In the genomic region with DNA sequence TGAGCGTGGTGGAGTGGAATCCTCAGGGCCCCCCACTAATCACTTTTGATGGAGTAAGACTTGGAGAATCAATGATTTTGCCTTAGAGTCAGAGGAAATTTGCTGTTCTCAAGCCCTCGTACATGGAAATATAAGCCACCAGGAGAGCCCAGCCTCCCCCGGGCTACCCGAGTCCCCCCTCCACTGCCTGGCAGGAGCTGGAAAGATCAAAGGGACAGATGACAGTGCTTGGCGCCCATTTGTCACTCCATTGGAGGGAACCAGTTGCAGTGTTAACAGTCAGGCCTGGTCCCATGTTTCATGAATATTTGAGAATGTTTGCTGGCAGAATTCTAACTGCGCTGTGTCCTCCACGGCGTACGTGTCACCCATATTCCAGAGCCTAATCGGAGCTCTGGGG, we compare ENCODE assay signal across 25 cellular contexts.
DNase-seq lines count a peak whose midpoint lies in the region; ATAC-seq lines count a peak whose summit lies in the region.
"Had no signal": no experiment of that assay in that cellular context is flagged by ENCODE, and none has a peak within 500 bp of the region (broad histone marks: within the 10 kb centered on the region; RNA-seq: fewer than 3 reads in every experiment).

No MANE protein-coding gene starts in this region.

- ATAC-seq in HG02798 (IDR thresholded peaks at IDR 0.05; ENCODE audit: poor library complexity, unreplicated experiment) = no peak
- no peak for ATAC-seq in HG02571 (IDR thresholded peaks at IDR 0.05; ENCODE audit: unreplicated experiment)
- no peak for ATAC-seq in HG03045 (IDR thresholded peaks at IDR 0.05; ENCODE audit: unreplicated experiment)
- ATAC-seq: activated CD8-positive, alpha-beta memory T cell treated with anti-CD3 and anti-CD28 coated beads, Interleukin-2, amount 10 ng/mL, durations not matched to agents 7 days and 5 days; activated T-cell treated with anti-CD3 and anti-CD28 coated beads, Interleukin-2, amount 50 U/mL, for 4 hours; left lung had no signal

- no peaks in the 10 kb centered on the region for H3K27me3 ChIP-seq in skeletal muscle tissue (ENCODE audit: control insufficient read depth in 3 of 3, insufficient read depth in 3 of 3, low read length in 3 of 3)
- H3K27me3 ChIP-seq: ascending aorta, cardiac muscle cell, colonic mucosa, left lung had no signal

- peak; percentile 51 for DNase-seq in NCI-H1694 (lab: John Stamatoyannopoulos, UW)
- peak; percentile 68 for DNase-seq in NCI-H510A (lab: John Stamatoyannopoulos, UW)
- peak; percentile 91 for DNase-seq in left kidney (ENCODE audit: low read depth, low spot score)
- DNase-seq: activated CD4-positive, CD25-positive, alpha-beta regulatory T cell; activated CD8-positive, alpha-beta memory T cell treated with anti-CD3 and anti-CD28 coated beads, Interleukin-2, amount 10 ng/mL, durations not matched to agents 7 days and 5 days; activated gamma-delta T cell treated with Interleukin-2 at 50 U/mL for 16 hours; activated naive CD8-positive, alpha-beta T cell treated with anti-CD3 and anti-CD28 coated beads, Interleukin-2, amount 10 ng/mL, durations not matched to agents 7 days and 5 days; activated T-cell treated with anti-CD3 and anti-CD28 coated beads, Interleukin-2, amount 50 U/mL, for 4 hours; colonic mucosa; effector CD4-positive, alpha-beta T cell; left lung; mesenchymal stem cell; NCI-H226; NCI-H774; stimulated activated CD4-positive, alpha-beta T cell treated with anti-CD3 and anti-CD28 coated beads, Interleukin-15, amount 100 ng/mL, for 24 hours; stimulated activated CD4-positive, alpha-beta T cell treated with anti-CD3 and anti-CD28 coated beads, Interleukin-4, amount 100 ng/mL, for 4 hours; trophoblast cell had no signal

- H3K36me3 ChIP-seq in skeletal muscle tissue (ENCODE audit: control insufficient read depth in 3 of 3, insufficient read depth in 3 of 3, low read length in 3 of 3) = no peaks in the 10 kb centered on the region
- H3K36me3 ChIP-seq: ascending aorta; BLaER1 treated with 17β-estradiol and CSF1 and Interleukin-3, amounts not matched to agents 10 nM and 100 nM; cardiac muscle cell; colonic mucosa; left lung; prostate gland had no signal

- no peak overlapping the region for H3K4me3 ChIP-seq in skeletal muscle tissue (ENCODE audit: low read length in 3 of 3)
- H3K4me3 ChIP-seq: ascending aorta; BLaER1 treated with 17β-estradiol and CSF1 and Interleukin-3, amounts not matched to agents 10 nM and 100 nM; cardiac muscle cell; colonic mucosa; left lung; prostate gland had no signal

- no peak overlapping the region for H3K9ac ChIP-seq in skeletal muscle tissue (ENCODE audit: low read depth in 1 of 3, low read length in 3 of 3)
- H3K9ac ChIP-seq: BLaER1 treated with 17β-estradiol and CSF1 and Interleukin-3, amounts not matched to agents 10 nM and 100 nM had no signal

- H3K4me1 ChIP-seq in skeletal muscle tissue (ENCODE audit: control insufficient read depth in 3 of 3, insufficient read depth in 3 of 3, low read length in 3 of 3) = peaks cover 49 to 66% (median 55%) of the 10 kb centered on the region in 3 donors
- H3K4me1 ChIP-seq: colonic mucosa, left lung had no signal

- no peaks in the 10 kb centered on the region for H3K9me3 ChIP-seq in skeletal muscle tissue (ENCODE audit: control insufficient read depth in 3 of 3, low read length in 3 of 3)
- H3K9me3 ChIP-seq: ascending aorta; BLaER1 treated with 17β-estradiol and CSF1 and Interleukin-3, amounts not matched to agents 10 nM and 100 nM; colonic mucosa; left lung; prostate gland had no signal

- H3K27ac ChIP-seq in skeletal muscle tissue (ENCODE audit: low read depth, low read length) = peak overlapping the region; percentile 77
- H3K27ac ChIP-seq: ascending aorta; BLaER1 treated with 17β-estradiol and CSF1 and Interleukin-3, amounts not matched to agents 10 nM and 100 nM; cardiac muscle cell; colonic mucosa; left lung had no signal
